ENCODE assay signal across 8 cellular contexts in the genomic region with DNA sequence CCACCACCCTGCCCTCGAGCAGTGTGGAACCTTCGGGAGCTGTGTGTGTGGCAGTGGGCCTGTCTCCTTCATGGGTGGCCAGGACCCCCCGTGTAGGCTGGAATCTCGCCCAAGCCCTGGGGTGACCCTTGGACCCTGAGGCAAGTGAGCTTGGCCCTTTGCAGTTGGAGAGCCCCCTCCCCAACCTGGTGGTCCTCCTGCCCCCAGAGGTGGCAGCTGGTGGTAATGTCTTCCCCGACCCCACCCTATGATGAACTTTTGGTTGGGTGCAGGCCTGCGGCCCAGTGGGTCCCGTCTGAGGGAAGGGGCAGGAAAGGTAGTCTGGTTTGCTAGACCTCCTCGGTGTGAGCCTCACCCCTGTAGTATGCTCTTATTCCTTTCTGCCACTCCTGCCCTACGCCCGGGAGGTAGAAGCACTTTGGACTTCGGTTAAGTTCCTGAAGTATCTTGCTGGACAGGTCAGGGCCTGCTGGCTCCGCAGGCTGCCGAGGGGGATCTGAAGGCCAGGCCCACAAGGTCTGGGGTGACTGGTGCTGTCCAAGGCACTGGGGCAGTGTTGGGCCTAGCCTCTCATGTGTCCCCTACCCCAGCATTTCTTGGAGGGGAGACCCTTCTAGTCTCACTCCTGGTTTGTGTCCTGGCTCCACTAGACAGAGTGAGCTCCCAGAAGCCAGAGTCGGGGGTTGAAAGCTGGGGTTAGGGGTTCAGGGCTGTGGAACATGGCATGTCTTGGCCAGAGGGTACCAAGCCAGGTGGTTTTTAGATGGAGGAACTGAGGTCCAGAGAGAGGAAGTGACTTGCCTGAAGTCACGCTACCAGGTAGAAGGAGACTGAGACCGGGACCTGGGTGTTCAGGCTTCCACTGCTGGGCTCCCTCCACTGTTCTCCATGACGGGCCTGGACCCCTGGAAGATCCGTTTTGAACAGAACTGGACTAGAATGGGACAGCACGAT. TPM values are rescaled to one million over a fixed set of nuclear protein-coding genes. Genes with fewer than 3 reads are reported as not detected.
DNase-seq lines count a peak whose midpoint lies in the region; ATAC-seq lines count a peak whose summit lies in the region.

No MANE protein-coding gene starts in this region.

- H3K4me3 ChIP-seq in HAP-1 (peak overlapping the region; percentile 60), iPS-15b (ENCODE audit: low read depth, low read length) (peak overlapping the region; percentile 68), skeletal muscle satellite cell (ENCODE audit: low read length) (peak overlapping the region; percentile 79)

- peaks cover 7% of the 10 kb centered on the region; the same call in 1 of the 2 replicates for H3K4me1 ChIP-seq in HAP-1
- peaks cover 6% of the 10 kb centered on the region for H3K4me1 ChIP-seq in iPS-15b (ENCODE audit: control insufficient read depth, insufficient read depth, low read length)
- peaks cover 15% of the 10 kb centered on the region for H3K4me1 ChIP-seq in skeletal muscle satellite cell (ENCODE audit: control insufficient read depth, insufficient read depth, low read length)

- H3K27ac Mint-ChIP-seq in activated CD4-positive, alpha-beta memory T cell treated with anti-CD3 and anti-CD28 coated beads for 36 hours: peak overlapping the region; percentile 96

- peaks cover 3% of the 10 kb centered on the region for H3K36me3 Mint-ChIP-seq in activated CD4-positive, alpha-beta memory T cell treated with anti-CD3 and anti-CD28 coated beads for 36 hours

- H3K4me3 Mint-ChIP-seq in activated CD4-positive, alpha-beta memory T cell treated with anti-CD3 and anti-CD28 coated beads for 36 hours: peak overlapping the region; percentile 98

- H3K4me2 ChIP-seq in skeletal muscle satellite cell (ENCODE audit: low read length): peak overlapping the region; percentile 97

- DNase-seq in HAP-1 (ENCODE audit: low spot score in 2 of 2): no peak
- no peak for DNase-seq in activated CD4-positive, alpha-beta memory T cell treated with anti-CD3 and anti-CD28 coated beads for 36 hours
- DNase-seq in SK-N-DZ (ENCODE audit: low spot score): no peak
- DNase-seq in D341Med (ENCODE audit: low spot score): no peak
- no peak for DNase-seq in dermis blood vessel endothelial cell

- POLR2A ChIA-PET in activated CD4-positive, alpha-beta memory T cell treated with anti-CD3 and anti-CD28 coated beads for 36 hours (lab: Charles Lee): interaction anchor here (0.6 to 1.0 kb wide), 3 partner anchors 11 to 131 kb away, joined by 3 to 5 read pairs (median 4); a partner anchor contains a TSS

- H3K9me3 ChIP-seq in HAP-1 (no peaks in the 10 kb centered on the region), iPS-15b (ENCODE audit: control insufficient read depth, insufficient read depth, low read length) (no peaks in the 10 kb centered on the region), skeletal muscle satellite cell (replicated peaks; ENCODE audit: low read length) (no peaks in the 10 kb centered on the region)

- H3K27me3 Mint-ChIP-seq in activated CD4-positive, alpha-beta memory T cell treated with anti-CD3 and anti-CD28 coated beads for 36 hours: no peaks in the 10 kb centered on the region

- H3K36me3 ChIP-seq in HAP-1 (replicated peaks) (0 out of 2 replicates have a peak, but pooled peaks cover 3% of the 10 kb centered on the region), iPS-15b (ENCODE audit: control insufficient read depth, insufficient read depth, low read length) (peaks cover 5% of the 10 kb centered on the region), skeletal muscle satellite cell (ENCODE audit: insufficient read depth, low read length) (no peaks in the 10 kb centered on the region)

- in situ Hi-C loops in HAP-1 (cut with MboI; ENCODE audit: low sequenced_read_pairs): no loop called here

- CTCF ChIA-PET in activated CD4-positive, alpha-beta memory T cell treated with anti-CD3 and anti-CD28 coated beads for 36 hours (lab: Charles Lee): interaction anchor here (0.9 to 1.3 kb wide), 3 partner anchors 37 to 213 kb away, joined by 3 to 7 read pairs (median 3); a partner anchor contains a TSS

- H3K4me1 Mint-ChIP-seq in activated CD4-positive, alpha-beta memory T cell treated with anti-CD3 and anti-CD28 coated beads for 36 hours (ENCODE audit: low read depth): peaks cover 38% of the 10 kb centered on the region

- no peak for ATAC-seq in GM19351 (IDR thresholded peaks at IDR 0.05; ENCODE audit: unreplicated experiment)

- H3K27me3 ChIP-seq in HAP-1 (ENCODE audit: low read depth) (no peaks in the 10 kb centered on the region), iPS-15b (ENCODE audit: control insufficient read depth, insufficient read depth, low read length) (peaks cover 15% of the 10 kb centered on the region), skeletal muscle satellite cell (ENCODE audit: control insufficient read depth, insufficient read depth, low read length) (no peaks in the 10 kb centered on the region)

- H3K9ac ChIP-seq in iPS-15b (ENCODE audit: low read depth, low read length) (peak overlapping the region; percentile 79), skeletal muscle satellite cell (ENCODE audit: low read depth, low read length) (peak overlapping the region; percentile 95)

- no peaks in the 10 kb centered on the region for H3K9me3 Mint-ChIP-seq in activated CD4-positive, alpha-beta memory T cell treated with anti-CD3 and anti-CD28 coated beads for 36 hours

- intact Hi-C loops in activated CD4-positive, alpha-beta memory T cell treated with anti-CD3 and anti-CD28 coated beads for 36 hours (cut with micrococcal nuclease): loop anchor here (2.0 to 5.0 kb wide), 3 partner anchors 77 to 131 kb away; no protein-coding TSS in a partner anchor

RNA-seq across cellular contexts. Expression of a gene that starts 1.7 kb away (rescaled TPM):
- total RNA-seq in activated CD4-positive, alpha-beta memory T cell treated with anti-CD3 and anti-CD28 coated beads for 36 hours: 10 to 100 TPM in 1 of 2 experiments, 1 to 10 TPM in 1; 8.7 to 12.9 TPM
- total RNA-seq in skeletal muscle satellite cell (2012; rRNA removed): 3.0 and 5.7 TPM in 2 replicates
- 14.8 TPM in 2 replicates for polyA plus RNA-seq in SK-N-DZ (2014; cell fraction: cytosol; rRNA removed)
- polyA plus RNA-seq in SK-N-DZ (2014; cell fraction: nucleus; rRNA removed): 11.7 and 13.7 TPM in 2 replicates
- total RNA-seq in dermis blood vessel endothelial cell: 3.2 and 10.2 TPM in 2 replicates
